Comparison of ENCODE assay signal across 9 cellular contexts in the genomic region with DNA sequence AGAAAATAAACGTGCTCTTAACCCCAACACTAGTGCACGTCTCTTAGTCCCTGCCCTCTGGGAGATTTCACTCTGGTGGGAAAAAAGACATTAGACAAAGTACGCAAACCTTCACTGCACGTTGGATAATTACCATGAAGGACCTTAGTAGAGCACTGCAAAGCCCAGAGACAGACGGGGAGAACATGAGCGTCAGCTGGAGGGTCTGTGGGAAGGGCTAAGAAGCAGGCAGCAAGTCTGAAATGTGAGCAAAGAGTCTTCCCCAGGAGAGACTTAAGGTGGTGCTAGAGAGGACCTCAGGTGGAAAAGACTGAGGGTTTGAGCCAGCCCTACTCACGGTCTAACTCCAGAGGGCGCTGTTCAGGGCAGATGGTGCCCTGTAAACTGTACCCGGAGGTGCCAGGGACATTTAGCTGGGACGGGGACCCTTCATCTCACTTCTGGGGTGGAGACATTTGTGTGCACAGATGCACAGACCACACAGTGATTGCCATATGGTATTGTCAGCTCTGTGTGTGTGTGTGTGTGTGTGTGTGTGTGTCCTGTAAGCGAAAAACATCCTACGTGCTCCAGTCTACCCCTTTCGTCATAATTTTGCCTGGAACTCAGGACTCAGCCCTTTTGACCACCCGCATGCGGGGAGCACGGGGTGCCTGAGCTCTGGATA. TPM values are rescaled to one million over a fixed set of nuclear protein-coding genes. Genes with fewer than 3 reads are reported as not detected.
DNase-seq lines count a peak whose midpoint lies in the region; ATAC-seq and TF ChIP-seq lines count a peak whose summit lies in the region.
"Had no signal": no experiment of that assay in that cellular context is flagged by ENCODE, and none has a peak within 500 bp of the region (broad histone marks: within the 10 kb centered on the region; RNA-seq: fewer than 3 reads in every experiment).

No MANE protein-coding gene starts in this region.

- no peaks in the 10 kb centered on the region for H4K20me1 ChIP-seq in OCI-LY7 (ENCODE audit: insufficient read depth, low read length)

- H3K4me1 Mint-ChIP-seq in activated CD8-positive, alpha-beta memory T cell treated with anti-CD3 and anti-CD28 coated beads, Interleukin-2, amount 10 ng/mL, durations not matched to agents 7 days and 5 days: peaks cover 25% of the 10 kb centered on the region

- H3K9me3 ChIP-seq in OCI-LY7 (ENCODE audit: low read length) (no peaks in the 10 kb centered on the region), adrenal gland (replicated peaks in 1 of 3) (no peaks in the 10 kb centered on the region), thoracic aorta (no peaks in the 10 kb centered on the region)

- DNase-seq in activated CD8-positive, alpha-beta memory T cell treated with anti-CD3 and anti-CD28 coated beads, Interleukin-2, amount 10 ng/mL, durations not matched to agents 7 days and 5 days: peak; percentile 75
- no peak for DNase-seq in activated CD8-positive, alpha-beta memory T cell treated with anti-CD3 and anti-CD28 coated beads, Interleukin-2, amount 50 U/mL, for 48 hours
- DNase-seq in KG1 (lab: John Stamatoyannopoulos, UW) (peak; percentile 65), OCI-LY7 (ENCODE audit: low spot score) (peak; percentile 86), adrenal gland (peak in 4 of 7 donors; percentile 40 to 59 (median 44)), iris pigment epithelial cell (ENCODE audit: low read depth) (peak; percentile 66), thoracic aorta (ENCODE audit: low spot score) (no peak)

- H3K4me3 ChIP-seq in OCI-LY7 (ENCODE audit: low read depth, low read length, poor library complexity, severe bottlenecking) (no peak overlapping the region), adrenal gland (no peak overlapping the region), thoracic aorta (no peak overlapping the region)

- WGBS in adrenal gland, 4 donors: 27 to 35% (median 31%) methylated on average over 13 to 16 of the region's 16 CpGs

- no peak for TF ChIP-seq POLR2A in adrenal gland (IDR thresholded peaks at IDR 0.05)

- no peak overlapping the region for H3K4me3 Mint-ChIP-seq in activated CD8-positive, alpha-beta memory T cell treated with anti-CD3 and anti-CD28 coated beads, Interleukin-2, amount 10 ng/mL, durations not matched to agents 7 days and 5 days

- TF ChIP-seq CTCF in OCI-LY7 (conservative IDR thresholded peaks at IDR 0.05; ENCODE audit: low read length) (peak; percentile 99), adrenal gland (IDR thresholded peaks at IDR 0.05) (peak; percentile 37 to 65 (median 56)), thoracic aorta (IDR thresholded peaks at IDR 0.05) (peak; percentile 45)

- H3K27ac ChIP-seq in OCI-LY7 (ENCODE audit: low read depth, low read length, poor library complexity, severe bottlenecking): no peak overlapping the region
- no peak overlapping the region for H3K27ac ChIP-seq in adrenal gland
- no peak overlapping the region for H3K27ac ChIP-seq in thoracic aorta

- peak overlapping the region; percentile 28; the same call in 1 of the 2 replicates for H3K4me2 ChIP-seq in OCI-LY7 (ENCODE audit: low read length)

- CTCF ChIA-PET in activated CD8-positive, alpha-beta memory T cell treated with anti-CD3 and anti-CD28 coated beads, Interleukin-2, amount 10 ng/mL, durations not matched to agents 7 days and 5 days (lab: Charles Lee): interaction anchor here (0.7 to 21.5 kb wide), 15 partner anchors 9 to 568 kb away, joined by 3 to 670 read pairs (median 4); partner anchors contain the start of genes ARL5C, CACNB1, RPL19 and STAC2
- CTCF ChIA-PET in OCI-LY7 (lab: Charles Lee; ENCODE audit: unreplicated experiment): interaction anchor here (0.6 to 5.2 kb wide), 4 partner anchors 9 to 82 kb away, joined by 6 to 45 read pairs (median 7); no protein-coding TSS in a partner anchor

- H2AFZ ChIP-seq in OCI-LY7 (ENCODE audit: low read length): peak overlapping the region; percentile 15; the same call in 1 of the 2 replicates

- H3K9me3 Mint-ChIP-seq in activated CD8-positive, alpha-beta memory T cell treated with anti-CD3 and anti-CD28 coated beads, Interleukin-2, amount 10 ng/mL, durations not matched to agents 7 days and 5 days (ENCODE audit: low read depth): no peaks in the 10 kb centered on the region

- no peaks in the 10 kb centered on the region for H3K9me2 ChIP-seq in OCI-LY7 (ENCODE audit: insufficient read depth, low read length)

- H3K36me3 Mint-ChIP-seq in activated CD8-positive, alpha-beta memory T cell treated with anti-CD3 and anti-CD28 coated beads, Interleukin-2, amount 10 ng/mL, durations not matched to agents 7 days and 5 days: no peaks in the 10 kb centered on the region

- peak; percentile 72 for ATAC-seq in activated CD8-positive, alpha-beta memory T cell treated with anti-CD3 and anti-CD28 coated beads, Interleukin-2, amount 10 ng/mL, durations not matched to agents 7 days and 5 days
- ATAC-seq in thoracic aorta (ENCODE audit: insufficient number of reproducible peaks, low FRiP score, low read depth): no peak
- ATAC-seq in HG03139 (IDR thresholded peaks at IDR 0.05; ENCODE audit: unreplicated experiment): no peak

- no TSS peak for BruUV-seq in OCI-LY7 (replicated peaks; lab: Mats Ljungman, UMichigan)

- H3K27me3 ChIP-seq in adrenal gland (peaks cover 10% of the 10 kb centered on the region), thoracic aorta (replicated peaks; ENCODE audit: insufficient read depth) (no peaks in the 10 kb centered on the region)

- peaks cover 12% of the 10 kb centered on the region for H3K27me3 Mint-ChIP-seq in activated CD8-positive, alpha-beta memory T cell treated with anti-CD3 and anti-CD28 coated beads, Interleukin-2, amount 10 ng/mL, durations not matched to agents 7 days and 5 days

- POLR2A ChIA-PET in OCI-LY7 (lab: Charles Lee): interaction anchor here (0.6 to 4.0 kb wide), 3 partner anchors 27 to 207 kb away, joined by 3 to 23 read pairs (median 4); no protein-coding TSS in a partner anchor

- H3K79me2 ChIP-seq in OCI-LY7 (ENCODE audit: insufficient read depth, low read depth, low read length): no peaks in the 10 kb centered on the region

- no peak overlapping the region for H3K27ac Mint-ChIP-seq in activated CD8-positive, alpha-beta memory T cell treated with anti-CD3 and anti-CD28 coated beads, Interleukin-2, amount 10 ng/mL, durations not matched to agents 7 days and 5 days

- intact Hi-C loops in OCI-LY7 (cut with micrococcal nuclease; ENCODE audit: unreplicated experiment) (loop anchor here (1.0 kb wide), 1 partner anchor 9 kb away; no protein-coding TSS in a partner anchor), adrenal gland (cut with DNase I) (no loop called here)

- H3K4me1 ChIP-seq in OCI-LY7 (ENCODE audit: insufficient read depth, low read length, poor library complexity, severe bottlenecking) (peaks cover 66% of the 10 kb centered on the region), adrenal gland (replicated peaks in 1 of 2) (peaks cover 10 to 13% of the 10 kb centered on the region in 2 donors), thoracic aorta (ENCODE audit: control insufficient read depth in 1 of 2, low read depth in 2 of 2) (peaks cover 15 to 29% of the 10 kb centered on the region in 2 donors)

- no peaks in the 10 kb centered on the region for H3K36me3 ChIP-seq in OCI-LY7 (ENCODE audit: insufficient read depth, low read length)
- no peaks in the 10 kb centered on the region for H3K36me3 ChIP-seq in adrenal gland (replicated peaks in 1 of 2)
- no peaks in the 10 kb centered on the region for H3K36me3 ChIP-seq in thoracic aorta

RNA-seq across cellular contexts. Expression of gene STAC2, which starts 9.9 kb away (rescaled TPM):
- total RNA-seq in activated CD8-positive, alpha-beta memory T cell treated with anti-CD3 and anti-CD28 coated beads, Interleukin-2, amount 10 ng/mL, durations not matched to agents 7 days and 5 days: not detected
- total RNA-seq in OCI-LY7 (2014; rRNA removed; shearing (Covaris generic)): 0.03 TPM in 1 of 2 replicates, not detected in the other
- total RNA-seq in OCI-LY7 (2022) (not detected in 2 replicates), adrenal gland (1 to 10 TPM in 1 of 8 donors, under 1 TPM in 3, not detected in 4; 0.22 to 1.1 (median 0.60) TPM), thoracic aorta (10 to 100 TPM; 13.9 to 14.3 TPM)
- polyA plus RNA-seq in adrenal gland: 1 to 10 TPM in 1 of 3 donors, under 1 TPM in 2; 0.48 to 1.0 (median 0.48) TPM
- total RNA-seq: dermis microvascular lymphatic vessel endothelial cell had no signal

RNA-seq across cellular contexts. Expression of gene RPL19, which starts 35.6 kb away (rescaled TPM):
- total RNA-seq in activated CD8-positive, alpha-beta memory T cell treated with anti-CD3 and anti-CD28 coated beads, Interleukin-2, amount 10 ng/mL, durations not matched to agents 7 days and 5 days: 1,000 to 10,000 TPM; 1,859 to 1,928 TPM
- total RNA-seq in OCI-LY7 (2014; rRNA removed; shearing (Covaris generic)): 4,395 and 6,079 TPM in 2 replicates
- total RNA-seq in OCI-LY7 (2022) (3,132 and 3,168 TPM in 2 replicates), adrenal gland (1,000 to 10,000 TPM; 1,513 to 2,859 (median 2,022) TPM), thoracic aorta (1,000 to 10,000 TPM; 1,315 to 2,278 TPM)
- polyA plus RNA-seq in adrenal gland: 1,000 to 10,000 TPM; 2,256 to 4,908 (median 2,700) TPM

RNA-seq across cellular contexts. Expression of gene CACNB1, which starts 38.2 kb away (rescaled TPM):
- 10 to 100 TPM; 21.0 to 32.9 TPM for total RNA-seq in activated CD8-positive, alpha-beta memory T cell treated with anti-CD3 and anti-CD28 coated beads, Interleukin-2, amount 10 ng/mL, durations not matched to agents 7 days and 5 days
- total RNA-seq in OCI-LY7 (2014; rRNA removed; shearing (Covaris generic)): 17.9 and 23.7 TPM in 2 replicates
- total RNA-seq in OCI-LY7 (2022) (30.9 and 35.5 TPM in 2 replicates), adrenal gland (1 to 10 TPM in 7 of 8 donors, under 1 TPM in 1; 0.85 to 9.1 (median 5.4) TPM), thoracic aorta (10 to 100 TPM; 14.3 to 15.6 TPM)
- 10 to 100 TPM in 2 of 3 donors, 1 to 10 TPM in 1; 3.8 to 28.8 (median 10.5) TPM for polyA plus RNA-seq in adrenal gland

Comparison
In these comparisons a context has a peak if more than half of its experiments do, and no peak if none do; other contexts are left out.
1. DNase-seq: peak in activated CD8-positive, alpha-beta memory T cell treated with anti-CD3 and anti-CD28 coated beads, Interleukin-2, amount 10 ng/mL, durations not matched to agents 7 days and 5 days (single experiment), KG1 (single experiment), OCI-LY7 (single experiment), adrenal gland (4 of 7) and iris pigment epithelial cell (single experiment); none in activated CD8-positive, alpha-beta memory T cell treated with anti-CD3 and anti-CD28 coated beads, Interleukin-2, amount 50 U/mL, for 48 hours (single experiment) and thoracic aorta (single experiment).
2. CTCF ChIP-seq: peak in every context shown above with its lines; median percentile 99 in OCI-LY7; 56 in adrenal gland; 45 in thoracic aorta.
3. RNA of gene STAC2, which starts 9.9 kb away (total RNA-seq): 13.9 to 14.3 TPM in thoracic aorta; 0.22 to 1.1 TPM in adrenal gland, 0.03 TPM in OCI-LY7 and not detected in activated CD8-positive, alpha-beta memory T cell treated with anti-CD3 and anti-CD28 coated beads, Interleukin-2, amount 10 ng/mL, durations not matched to agents 7 days and 5 days; every median in the first group is over 4 times any median in the second.